Comparison of ENCODE assay signal across 10 cellular contexts in genomic region chr2:56741601-56742102, GRCh38.
DNase-seq lines count a peak whose midpoint lies in the region; ATAC-seq and TF ChIP-seq lines count a peak whose summit lies in the region.
"Had no signal": no experiment of that assay in that cellular context is flagged by ENCODE, and none has a peak within 500 bp of the region (broad histone marks: within the 10 kb centered on the region; RNA-seq: fewer than 3 reads in every experiment).

No MANE protein-coding gene starts in this region.

- H3K36me3 Mint-ChIP-seq in stimulated activated memory B cell treated with anti-CD40 and anti-IgM and Interleukin-4, amounts not matched to agents 10 μg/mL and 1 μg/mL and 100 μg/mL, for 72 hours, result no peaks in the 10 kb centered on the region
- H3K36me3 Mint-ChIP-seq: activated naive CD8-positive, alpha-beta T cell treated with anti-CD3 and anti-CD28 coated beads for 36 hours had no signal

- peaks cover 3% of the 10 kb centered on the region for H3K9me3 Mint-ChIP-seq in stimulated activated memory B cell treated with anti-CD40 and anti-IgM and Interleukin-4, amounts not matched to agents 10 μg/mL and 1 μg/mL and 100 μg/mL, for 72 hours

- no peaks in the 10 kb centered on the region for H3K27me3 Mint-ChIP-seq in stimulated activated memory B cell treated with anti-CD40 and anti-IgM and Interleukin-4, amounts not matched to agents 10 μg/mL and 1 μg/mL and 100 μg/mL, for 72 hours
- H3K27me3 Mint-ChIP-seq: activated naive CD8-positive, alpha-beta T cell treated with anti-CD3 and anti-CD28 coated beads for 36 hours had no signal

- no peak overlapping the region for H3K4me3 ChIP-seq in upper lobe of right lung
- H3K4me3 ChIP-seq: GM12878 had no signal

- peak; percentile 91 for DNase-seq in HT1080 (ENCODE audit: low read depth)
- DNase-seq in astrocyte of the hippocampus (ENCODE audit: low read depth, low spot score), result peak; percentile 92
- peak; percentile 48 for DNase-seq in hepatic stellate cell (ENCODE audit: low spot score)
- peak; percentile 63 for DNase-seq in upper lobe of right lung
- DNase-seq in stimulated activated naive CD4-positive, alpha-beta T cell (lab: John Stamatoyannopoulos, UW), result no peak
- DNase-seq in HuH-7.5 (ENCODE audit: low spot score), result no peak
- DNase-seq: activated naive CD8-positive, alpha-beta T cell treated with anti-CD3 and anti-CD28 coated beads for 36 hours; NCI-H1048 had no signal

- no peaks in the 10 kb centered on the region for H3K9me3 ChIP-seq in upper lobe of right lung

- peak; percentile 93 for ATAC-seq in upper lobe of right lung
- ATAC-seq in stimulated activated memory B cell treated with anti-CD40 and anti-IgM and Interleukin-4, amounts not matched to agents 10 μg/mL and 1 μg/mL and 100 μg/mL, for 72 hours, result no peak
- ATAC-seq: GM12878 had no signal

- H3K4me3 Mint-ChIP-seq in stimulated activated memory B cell treated with anti-CD40 and anti-IgM and Interleukin-4, amounts not matched to agents 10 μg/mL and 1 μg/mL and 100 μg/mL, for 72 hours, result no peak overlapping the region
- H3K4me3 Mint-ChIP-seq: activated naive CD8-positive, alpha-beta T cell treated with anti-CD3 and anti-CD28 coated beads for 36 hours had no signal

- no peak overlapping the region for H3K27ac ChIP-seq in upper lobe of right lung

- intact Hi-C loops in upper lobe of right lung (cut with DNase I), result no loop called here

- H3K36me3 ChIP-seq in upper lobe of right lung, result no peaks in the 10 kb centered on the region

- no peaks in the 10 kb centered on the region for H3K27me3 ChIP-seq in upper lobe of right lung

- TF ChIP-seq CTCF in upper lobe of right lung (IDR thresholded peaks at IDR 0.05), result no peak

- H3K4me1 ChIP-seq in upper lobe of right lung, result no peaks in the 10 kb centered on the region

- H3K4me1 Mint-ChIP-seq in stimulated activated memory B cell treated with anti-CD40 and anti-IgM and Interleukin-4, amounts not matched to agents 10 μg/mL and 1 μg/mL and 100 μg/mL, for 72 hours, result no peaks in the 10 kb centered on the region
- H3K4me1 Mint-ChIP-seq: activated naive CD8-positive, alpha-beta T cell treated with anti-CD3 and anti-CD28 coated beads for 36 hours had no signal

- no peak overlapping the region for H3K27ac Mint-ChIP-seq in stimulated activated memory B cell treated with anti-CD40 and anti-IgM and Interleukin-4, amounts not matched to agents 10 μg/mL and 1 μg/mL and 100 μg/mL, for 72 hours
- H3K27ac Mint-ChIP-seq: activated naive CD8-positive, alpha-beta T cell treated with anti-CD3 and anti-CD28 coated beads for 36 hours had no signal

Comparison
In these comparisons a context has a peak if more than half of its experiments do, and no peak if none do; other contexts are left out.
1. DNase-seq: peak in HT1080 (single experiment), astrocyte of the hippocampus (single experiment), hepatic stellate cell (single experiment) and upper lobe of right lung (single experiment); none in stimulated activated naive CD4-positive, alpha-beta T cell (0 of 6) and HuH-7.5 (single experiment).